ENCODE assay signal across 8 cellular contexts in the genomic region with DNA sequence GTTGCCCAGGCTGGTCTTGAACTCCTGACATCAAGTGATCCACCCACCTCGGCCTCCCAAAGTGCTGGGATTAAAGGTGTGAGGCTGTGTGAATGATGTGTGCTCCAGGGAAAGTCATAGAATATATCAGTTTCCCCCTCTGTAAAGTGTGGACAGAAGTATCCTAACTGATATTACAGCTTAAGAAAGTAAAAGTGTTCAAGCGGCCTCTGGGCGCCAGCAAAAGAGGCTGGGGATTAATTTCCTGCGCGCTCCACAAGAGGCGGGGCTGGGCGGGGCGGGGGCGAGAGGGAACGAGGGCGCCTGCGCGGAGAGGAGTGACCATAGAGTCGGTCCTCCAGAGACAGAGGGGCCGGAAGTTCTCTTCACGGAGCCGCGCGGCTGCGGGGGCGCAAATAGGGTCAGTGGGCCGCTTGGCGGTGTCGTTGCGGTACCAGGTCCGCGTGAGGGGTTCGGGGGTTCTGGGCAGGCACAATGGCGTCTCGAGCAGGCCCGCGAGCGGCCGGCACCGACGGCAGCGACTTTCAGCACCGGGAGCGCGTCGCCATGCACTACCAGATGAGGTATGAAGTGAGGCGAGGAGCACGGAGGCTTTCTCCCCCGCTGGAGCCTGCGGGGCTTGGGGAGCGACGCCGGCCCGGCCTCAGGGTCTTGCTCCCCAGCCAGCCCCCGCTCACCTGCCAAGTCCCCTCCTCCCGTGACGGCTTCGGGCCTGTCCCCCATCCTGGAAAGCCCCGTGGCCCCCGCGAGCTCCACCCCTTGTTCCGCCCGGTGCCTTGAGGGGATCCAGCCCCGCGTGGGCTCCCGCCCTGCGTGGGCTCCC.
DNase-seq lines count a peak whose midpoint lies in the region; ATAC-seq and TF ChIP-seq lines count a peak whose summit lies in the region.

A gene (plus strand): TSS at position 362 of the 823 bp plus-strand sequence. CDS start 113 bp downstream, at position 475.

- no peaks in the 10 kb centered on the region for H3F3A ChIP-seq in MM.1S (ENCODE audit: insufficient read depth, low read length)

- no peaks in the 10 kb centered on the region for H3K9me2 ChIP-seq in MM.1S (replicated peaks; ENCODE audit: insufficient read depth, low read length)

- H3K27me3 ChIP-seq in HAP-1 (ENCODE audit: low read depth), result no peaks in the 10 kb centered on the region
- H3K27me3 ChIP-seq in MM.1S (replicated peaks; ENCODE audit: insufficient read depth, low read length), result no peaks in the 10 kb centered on the region; the same call in 1 of the 2 replicates

- H3K4me3 ChIP-seq in HAP-1 (peak within 1 kb of the TSS; percentile 97), MM.1S (ENCODE audit: low read length) (peak within 1 kb of the TSS; percentile 97)

- no peak for TF ChIP-seq CTCF in MM.1S (IDR thresholded peaks at IDR 0.05; ENCODE audit: low read length)

- H3K9ac ChIP-seq in MM.1S (ENCODE audit: low read length), result peak within 1 kb of the TSS; percentile 97

- H3K27ac ChIP-seq in MM.1S (ENCODE audit: low read length) (peak within 1 kb of the TSS; percentile 56; the same call in 1 of the 2 replicates), substantia nigra (ENCODE audit: low read depth, low read length, poor library complexity, severe bottlenecking) (peak within 1 kb of the TSS; percentile 88)

- H2AFZ ChIP-seq in MM.1S (ENCODE audit: low read length), result peak within 1 kb of the TSS; percentile 95

- DNase-seq in GF-D8 (lab: John Stamatoyannopoulos, UW) (peak; percentile 44), HAP-1 (ENCODE audit: low spot score in 2 of 2) (peak; percentile 72 to 92), MM.1S (peak; percentile 89), globus pallidus (ENCODE audit: low spot score) (peak; percentile 87), nucleus accumbens (lab: John Stamatoyannopoulos, UW) (peak in 55 of 56 donors; percentile 18 to 95 (median 87)), substantia nigra (lab: John Stamatoyannopoulos, UW) (peak; percentile 35 to 92 (median 85))
- peak; percentile 90 for DNase-seq in activated naive CD4-positive, alpha-beta T cell treated with anti-CD3 and anti-CD28 coated beads, Interleukin-2, amount 50 U/mL, for 16 hours

- no peaks in the 10 kb centered on the region for H4K20me1 ChIP-seq in MM.1S (ENCODE audit: insufficient read depth, low read length)

- peak within 1 kb of the TSS; percentile 86 for H3K4me2 ChIP-seq in MM.1S (ENCODE audit: low read depth, low read length)

- peak; percentile 93 for ATAC-seq in SK-N-SH treated with all-trans-retinoic acid at 6 μM for 48 hours

- H3K4me1 ChIP-seq in HAP-1 (peaks cover 6% of the 10 kb centered on the region), MM.1S (ENCODE audit: low read length) (peaks cover 5% of the 10 kb centered on the region; the same call in 1 of the 2 replicates)

- H3K9me3 ChIP-seq in HAP-1 (no peaks in the 10 kb centered on the region), MM.1S (replicated peaks; ENCODE audit: insufficient read depth, low read length) (no peaks in the 10 kb centered on the region)

- in situ Hi-C loops in HAP-1 (cut with MboI; ENCODE audit: low sequenced_read_pairs), result no loop called here

- H3K79me2 ChIP-seq in MM.1S (ENCODE audit: low read length), result peaks cover 30% of the 10 kb centered on the region

- H3K36me3 ChIP-seq in HAP-1 (replicated peaks) (peaks cover 22% of the 10 kb centered on the region), MM.1S (replicated peaks; ENCODE audit: insufficient read depth, low read length) (0 out of 2 replicates have a peak, but pooled peaks cover 2% of the 10 kb centered on the region)

TF ChIP-seq in SK-N-SH treated with all-trans-retinoic acid at 6 μM for 48 hours, 23 proteins besides CTCF, POLR2A, EP300 and RAD21:
- no peak for TF ChIP-seq ZC3H10 (CRISPR knock-in tag; IDR thresholded peaks at IDR 0.05)
- TF ChIP-seq ZNF8 (CRISPR knock-in tag; IDR thresholded peaks at IDR 0.05), result no peak
- no peak for TF ChIP-seq GLIS3 (CRISPR knock-in tag; IDR thresholded peaks at IDR 0.05)
- TF ChIP-seq OSR1 (CRISPR knock-in tag; IDR thresholded peaks at IDR 0.05), result no peak
- TF ChIP-seq, protein P1, sequence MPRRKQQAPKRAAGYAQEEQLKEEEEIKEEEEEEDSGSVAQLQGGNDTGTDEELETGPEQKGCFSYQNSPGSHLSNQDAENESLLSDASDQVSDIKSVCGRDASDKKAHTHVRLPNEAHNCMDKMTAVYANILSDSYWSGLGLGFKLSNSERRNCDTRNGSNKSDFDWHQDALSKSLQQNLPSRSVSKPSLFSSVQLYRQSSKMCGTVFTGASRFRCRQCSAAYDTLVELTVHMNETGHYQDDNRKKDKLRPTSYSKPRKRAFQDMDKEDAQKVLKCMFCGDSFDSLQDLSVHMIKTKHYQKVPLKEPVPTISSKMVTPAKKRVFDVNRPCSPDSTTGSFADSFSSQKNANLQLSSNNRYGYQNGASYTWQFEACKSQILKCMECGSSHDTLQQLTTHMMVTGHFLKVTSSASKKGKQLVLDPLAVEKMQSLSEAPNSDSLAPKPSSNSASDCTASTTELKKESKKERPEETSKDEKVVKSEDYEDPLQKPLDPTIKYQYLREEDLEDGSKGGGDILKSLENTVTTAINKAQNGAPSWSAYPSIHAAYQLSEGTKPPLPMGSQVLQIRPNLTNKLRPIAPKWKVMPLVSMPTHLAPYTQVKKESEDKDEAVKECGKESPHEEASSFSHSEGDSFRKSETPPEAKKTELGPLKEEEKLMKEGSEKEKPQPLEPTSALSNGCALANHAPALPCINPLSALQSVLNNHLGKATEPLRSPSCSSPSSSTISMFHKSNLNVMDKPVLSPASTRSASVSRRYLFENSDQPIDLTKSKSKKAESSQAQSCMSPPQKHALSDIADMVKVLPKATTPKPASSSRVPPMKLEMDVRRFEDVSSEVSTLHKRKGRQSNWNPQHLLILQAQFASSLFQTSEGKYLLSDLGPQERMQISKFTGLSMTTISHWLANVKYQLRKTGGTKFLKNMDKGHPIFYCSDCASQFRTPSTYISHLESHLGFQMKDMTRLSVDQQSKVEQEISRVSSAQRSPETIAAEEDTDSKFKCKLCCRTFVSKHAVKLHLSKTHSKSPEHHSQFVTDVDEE (CRISPR knock-in tag; IDR thresholded peaks at IDR 0.05), result no peak
TF ChIP-seq in SK-N-SH treated with all-trans-retinoic acid at 6 μM for 48 hours: peak in this region for 0.

Comparison
In these comparisons a context has a peak if more than half of its experiments do, and no peak if none do; other contexts are left out.
1. Peak in every context shown above with its lines: DNase-seq, ATAC-seq, H3K4me3 ChIP-seq and H3K27ac ChIP-seq.